Comparison of ENCODE assay signal across 18 cellular contexts in genomic region chr19:35332817-35333216, GRCh38. TPM values are rescaled to one million over a fixed set of nuclear protein-coding genes. Genes with fewer than 3 reads are reported as not detected.
DNase-seq lines count a peak whose midpoint lies in the region; ATAC-seq and TF ChIP-seq lines count a peak whose summit lies in the region.
"Had no signal": no experiment of that assay in that cellular context is flagged by ENCODE, and none has a peak within 500 bp of the region (broad histone marks: within the 10 kb centered on the region; RNA-seq: fewer than 3 reads in every experiment).

No MANE protein-coding gene starts in this region.

- no peaks in the 10 kb centered on the region for H3K9me3 Mint-ChIP-seq in activated CD4-positive, alpha-beta T cell treated with anti-CD3 and anti-CD28 coated beads, Interleukin-2, amount 10 ng/mL, durations not matched to agents 7 days and 5 days
- no peaks in the 10 kb centered on the region for H3K9me3 Mint-ChIP-seq in naive thymus-derived CD4-positive, alpha-beta T cell

- no peaks in the 10 kb centered on the region for H3K27me3 ChIP-seq in DOHH2 (ENCODE audit: control insufficient read depth, low read length)
- H3K27me3 ChIP-seq in naive thymus-derived CD4-positive, alpha-beta T cell (ENCODE audit: control insufficient read depth in 2 of 2, insufficient read depth in 2 of 2, low read length in 2 of 2), result no peaks in the 10 kb centered on the region

- no peaks in the 10 kb centered on the region for H3K9me3 ChIP-seq in DOHH2 (ENCODE audit: control insufficient read depth, insufficient read depth, low read length)
- no peaks in the 10 kb centered on the region for H3K9me3 ChIP-seq in naive thymus-derived CD4-positive, alpha-beta T cell (ENCODE audit: control insufficient read depth in 2 of 3, low read length in 3 of 3)

- H3K4me3 Mint-ChIP-seq in activated CD4-positive, alpha-beta T cell treated with anti-CD3 and anti-CD28 coated beads, Interleukin-2, amount 10 ng/mL, durations not matched to agents 7 days and 5 days, result no peak overlapping the region
- peak overlapping the region in 8 of 10 donors; percentile 22 to 66 (median 54) for H3K4me3 Mint-ChIP-seq in naive thymus-derived CD4-positive, alpha-beta T cell

- peak overlapping the region; percentile 98 for H3K27ac ChIP-seq in DOHH2 (ENCODE audit: low read depth, low read length)
- H3K27ac ChIP-seq in naive thymus-derived CD4-positive, alpha-beta T cell (ENCODE audit: low read depth, low read length), result no peak overlapping the region
- H3K27ac ChIP-seq: VCaP had no signal

- H3F3A ChIP-seq in DOHH2 (ENCODE audit: control insufficient read depth, insufficient read depth), result peaks cover 59% of the 10 kb centered on the region

- H4K20me1 ChIP-seq in DOHH2 (ENCODE audit: control insufficient read depth, insufficient read depth, low read depth, low read length), result peaks cover 23% of the 10 kb centered on the region

- ATAC-seq in naive thymus-derived CD4-positive, alpha-beta T cell, result peak; percentile 62
- no peak for ATAC-seq in HG03521 (IDR thresholded peaks at IDR 0.05; ENCODE audit: unreplicated experiment)
- ATAC-seq in HG03432 (IDR thresholded peaks at IDR 0.05; ENCODE audit: unreplicated experiment), result no peak

- H3K27me3 Mint-ChIP-seq in activated CD4-positive, alpha-beta T cell treated with anti-CD3 and anti-CD28 coated beads, Interleukin-2, amount 10 ng/mL, durations not matched to agents 7 days and 5 days, result no peaks in the 10 kb centered on the region
- peaks cover 0 to 17% (median 0%) of the 10 kb centered on the region in 5 donors for H3K27me3 Mint-ChIP-seq in naive thymus-derived CD4-positive, alpha-beta T cell

- CTCF ChIA-PET in activated CD4-positive, alpha-beta T cell treated with anti-CD3 and anti-CD28 coated beads, Interleukin-2, amount 10 ng/mL, durations not matched to agents 7 days and 5 days (lab: Charles Lee), result interaction anchor here (0.8 to 1.6 kb wide), 8 partner anchors 14 to 178 kb away, joined by 3 to 5 read pairs (median 3); partner anchors contain the start of gene FFAR3
- CTCF ChIA-PET in naive thymus-derived CD4-positive, alpha-beta T cell (lab: Charles Lee), result interaction anchor here (1.1 to 2.0 kb wide), 3 partner anchors 20 to 191 kb away, joined by 3 to 5 read pairs (median 3); no protein-coding TSS in a partner anchor

- DNase-seq in GM13976 (ENCODE audit: low spot score) (peak; percentile 39), ecto neural progenitor cell (ENCODE audit: low spot score) (no peak), DMS53 treated with DMSO at 0.1 percent for 48 hours (lab: John Stamatoyannopoulos, UW; ENCODE audit: unreplicated experiment) (no peak)
- DNase-seq in activated CD4-positive, alpha-beta T cell treated with anti-CD3 and anti-CD28 coated beads, Interleukin-2, amount 10 ng/mL, durations not matched to agents 7 days and 5 days, result peak; percentile 25
- DNase-seq in naive thymus-derived CD4-positive, alpha-beta T cell, result peak in 5 of 9 donors; percentile 16 to 43 (median 36)
- DNase-seq: IMR-90, mesendoderm, NCI-H1417 treated with DMSO at 0.1 percent for 48 hours, NCI-H510A, SHP77, substantia nigra had no signal

- peaks cover 98% of the 10 kb centered on the region for H3K79me2 ChIP-seq in DOHH2 (ENCODE audit: control insufficient read depth, low read length)

- H3K4me1 Mint-ChIP-seq in activated CD4-positive, alpha-beta T cell treated with anti-CD3 and anti-CD28 coated beads, Interleukin-2, amount 10 ng/mL, durations not matched to agents 7 days and 5 days, result peaks cover 20% of the 10 kb centered on the region
- peaks cover 12 to 29% (median 17%) of the 10 kb centered on the region in 7 donors for H3K4me1 Mint-ChIP-seq in naive thymus-derived CD4-positive, alpha-beta T cell

- POLR2A ChIA-PET in activated CD4-positive, alpha-beta T cell treated with anti-CD3 and anti-CD28 coated beads, Interleukin-2, amount 10 ng/mL, durations not matched to agents 7 days and 5 days (lab: Charles Lee), result interaction anchor here (0.5 kb wide), 1 partner anchor 56 kb away, joined by 5 read pairs; no protein-coding TSS in a partner anchor
- POLR2A ChIA-PET in naive thymus-derived CD4-positive, alpha-beta T cell (lab: Charles Lee), result no interaction called here

- TF ChIP-seq CTCF in DOHH2 (IDR thresholded peaks at IDR 0.05; ENCODE audit: low read depth, low read length, poor library complexity, severe bottlenecking) (no peak), GM13976 (IDR thresholded peaks at IDR 0.05; ENCODE audit: borderline replicate concordance, control extremely low read depth, extremely low read depth, insufficient read depth, missing control alignments) (peak; percentile 29)

- peak overlapping the region; percentile 92 for H3K4me2 ChIP-seq in DOHH2 (ENCODE audit: low read length)

- no peaks in the 10 kb centered on the region for H3K36me3 Mint-ChIP-seq in activated CD4-positive, alpha-beta T cell treated with anti-CD3 and anti-CD28 coated beads, Interleukin-2, amount 10 ng/mL, durations not matched to agents 7 days and 5 days (ENCODE audit: low read depth)
- H3K36me3 Mint-ChIP-seq in naive thymus-derived CD4-positive, alpha-beta T cell, result no peaks in the 10 kb centered on the region

- no peaks in the 10 kb centered on the region for H3K9me2 ChIP-seq in DOHH2 (replicated peaks; ENCODE audit: control insufficient read depth, low read length)

- H3K27ac Mint-ChIP-seq in activated CD4-positive, alpha-beta T cell treated with anti-CD3 and anti-CD28 coated beads, Interleukin-2, amount 10 ng/mL, durations not matched to agents 7 days and 5 days, result no peak overlapping the region
- H3K27ac Mint-ChIP-seq in naive thymus-derived CD4-positive, alpha-beta T cell, result peak overlapping the region in 2 of 9 donors; percentile 36 to 51

- intact Hi-C loops in naive thymus-derived CD4-positive, alpha-beta T cell (cut with micrococcal nuclease), result no loop called here

- H3K4me1 ChIP-seq in DOHH2 (ENCODE audit: control insufficient read depth, low read length), result peaks cover 82% of the 10 kb centered on the region
- H3K4me1 ChIP-seq in naive thymus-derived CD4-positive, alpha-beta T cell (ENCODE audit: control insufficient read depth in 2 of 2, insufficient read depth in 2 of 2, low read length in 2 of 2), result peaks cover 0 to 8% of the 10 kb centered on the region in 2 donors

- H3K4me3 ChIP-seq in DOHH2 (ENCODE audit: low read length), result peak overlapping the region; percentile 83
- no peak overlapping the region for H3K4me3 ChIP-seq in naive thymus-derived CD4-positive, alpha-beta T cell (ENCODE audit: low read length)

- in situ Hi-C loops in GM13976 (cut with MboI; ENCODE audit: low sequenced_read_pairs, unreplicated experiment), result no loop called here

- peaks cover 91% of the 10 kb centered on the region for H3K36me3 ChIP-seq in DOHH2 (ENCODE audit: control insufficient read depth, low read length)
- no peaks in the 10 kb centered on the region for H3K36me3 ChIP-seq in naive thymus-derived CD4-positive, alpha-beta T cell (ENCODE audit: control insufficient read depth in 2 of 3, insufficient read depth in 3 of 3, low read length in 3 of 3)

RNA-seq across cellular contexts. Expression of gene CD22, which starts 3.8 kb away (rescaled TPM):
- under 1 TPM in 1 of 2 experiments, not detected in 1; 0.21 TPM for total RNA-seq in activated CD4-positive, alpha-beta T cell treated with anti-CD3 and anti-CD28 coated beads, Interleukin-2, amount 10 ng/mL, durations not matched to agents 7 days and 5 days
- 10 to 100 TPM in 1 of 5 experiments, 1 to 10 TPM in 4; 1.5 to 23.9 (median 1.9) TPM for total RNA-seq in naive thymus-derived CD4-positive, alpha-beta T cell
- polyA plus RNA-seq in naive thymus-derived CD4-positive, alpha-beta T cell, result 1 to 10 TPM in 1 of 2 donors, under 1 TPM in 1; 0.70 to 1.1 TPM

RNA-seq across cellular contexts. Expression of gene FFAR1, which starts 14.9 kb away (rescaled TPM):
- not detected for total RNA-seq in activated CD4-positive, alpha-beta T cell treated with anti-CD3 and anti-CD28 coated beads, Interleukin-2, amount 10 ng/mL, durations not matched to agents 7 days and 5 days
- total RNA-seq in naive thymus-derived CD4-positive, alpha-beta T cell, result 1 to 10 TPM in 1 of 5 experiments, under 1 TPM in 2, not detected in 2; 0.10 to 1.3 (median 0.24) TPM
- not detected for polyA plus RNA-seq in naive thymus-derived CD4-positive, alpha-beta T cell
- total RNA-seq: fibroblast of lung, IMR-90, posterior vena cava had no signal
- polyA plus RNA-seq: CD14-positive monocyte, fibroblast of lung, IMR-90 had no signal

RNA-seq across cellular contexts. Expression of gene FFAR3, which starts 25.4 kb away (rescaled TPM):
- total RNA-seq in activated CD4-positive, alpha-beta T cell treated with anti-CD3 and anti-CD28 coated beads, Interleukin-2, amount 10 ng/mL, durations not matched to agents 7 days and 5 days, result not detected
- total RNA-seq in naive thymus-derived CD4-positive, alpha-beta T cell, result under 1 TPM in 3 of 5 experiments, not detected in 2; 0.31 to 0.91 (median 0.72) TPM
- not detected for polyA plus RNA-seq in naive thymus-derived CD4-positive, alpha-beta T cell
- total RNA-seq: fibroblast of lung, IMR-90 had no signal
- polyA plus RNA-seq: fibroblast of lung, IMR-90 had no signal

RNA-seq across cellular contexts. Expression of gene GPR42, which starts 38.1 kb away (rescaled TPM):
- not detected for total RNA-seq in activated CD4-positive, alpha-beta T cell treated with anti-CD3 and anti-CD28 coated beads, Interleukin-2, amount 10 ng/mL, durations not matched to agents 7 days and 5 days
- under 1 TPM in 1 of 5 experiments, not detected in 4; 0.24 TPM for total RNA-seq in naive thymus-derived CD4-positive, alpha-beta T cell
- not detected for polyA plus RNA-seq in naive thymus-derived CD4-positive, alpha-beta T cell
- total RNA-seq: fibroblast of lung, IMR-90 had no signal
- polyA plus RNA-seq: fibroblast of lung, IMR-90 had no signal

RNA-seq across cellular contexts. Expression of gene MAG, which starts 40.9 kb away (rescaled TPM):
- total RNA-seq in activated CD4-positive, alpha-beta T cell treated with anti-CD3 and anti-CD28 coated beads, Interleukin-2, amount 10 ng/mL, durations not matched to agents 7 days and 5 days, result not detected
- total RNA-seq in naive thymus-derived CD4-positive, alpha-beta T cell, result under 1 TPM in 1 of 5 experiments, not detected in 4; 0.29 TPM
- under 1 TPM in 1 of 2 donors, not detected in 1; 0.31 TPM for polyA plus RNA-seq in naive thymus-derived CD4-positive, alpha-beta T cell
- total RNA-seq: IMR-90, posterior vena cava had no signal
- polyA plus RNA-seq: CD14-positive monocyte, fibroblast of lung, IMR-90 had no signal

Comparison
In these comparisons a context has a peak if more than half of its experiments do, and no peak if none do; other contexts are left out.
1. DNase-seq: peak in GM13976 (single experiment), activated CD4-positive, alpha-beta T cell treated with anti-CD3 and anti-CD28 coated beads, Interleukin-2, amount 10 ng/mL, durations not matched to agents 7 days and 5 days (single experiment) and naive thymus-derived CD4-positive, alpha-beta T cell (5 of 9); none in ecto neural progenitor cell (single experiment) and DMS53 treated with DMSO at 0.1 percent for 48 hours (single experiment).